18 cellular contexts compared by ENCODE assay signal in genomic region chr5:14696851-14697250, GRCh38.
"Had no signal": no experiment of that assay in that cellular context is flagged by ENCODE, and none has a peak within 500 bp of the region (broad histone marks: within the 10 kb centered on the region; RNA-seq: fewer than 3 reads in every experiment).

No MANE protein-coding gene starts in this region.

- H3K27me3 ChIP-seq: ascending aorta, colonic mucosa, gastrocnemius medialis, heart right ventricle, sigmoid colon, suprapubic skin, upper lobe of left lung had no signal

- H3K9me3 Mint-ChIP-seq: activated naive CD8-positive, alpha-beta T cell treated with anti-CD3 and anti-CD28 coated beads for 36 hours; nephron had no signal

- H3K4me3 Mint-ChIP-seq: activated CD8-positive, alpha-beta T cell treated with anti-CD3 and anti-CD28 coated beads, Interleukin-2, amount 10 ng/mL, durations not matched to agents 7 days and 5 days; activated naive CD8-positive, alpha-beta T cell treated with anti-CD3 and anti-CD28 coated beads for 36 hours; nephron had no signal

- H3K4me1 ChIP-seq: colonic mucosa, upper lobe of left lung had no signal

- H3K27ac Mint-ChIP-seq: activated CD8-positive, alpha-beta T cell treated with anti-CD3 and anti-CD28 coated beads, Interleukin-2, amount 10 ng/mL, durations not matched to agents 7 days and 5 days; activated naive CD8-positive, alpha-beta T cell treated with anti-CD3 and anti-CD28 coated beads for 36 hours; nephron had no signal

- H3K9me3 ChIP-seq: ascending aorta, colonic mucosa, gastrocnemius medialis, heart right ventricle, sigmoid colon, suprapubic skin, upper lobe of left lung had no signal

- H3K4me3 ChIP-seq: ascending aorta, colonic mucosa, gastrocnemius medialis, heart right ventricle, sigmoid colon, suprapubic skin, upper lobe of left lung had no signal

- H3K4me1 Mint-ChIP-seq: nephron had no signal

- H3K27ac ChIP-seq: colonic mucosa, gastrocnemius medialis, heart right ventricle, sigmoid colon, suprapubic skin, upper lobe of left lung had no signal

- H3K27me3 Mint-ChIP-seq: activated naive CD8-positive, alpha-beta T cell treated with anti-CD3 and anti-CD28 coated beads for 36 hours had no signal

- ATAC-seq: activated CD8-positive, alpha-beta T cell treated with anti-CD3 and anti-CD28 coated beads, Interleukin-2, amount 10 ng/mL, durations not matched to agents 7 days and 5 days; gastrocnemius medialis; heart right ventricle; left lobe of liver; stimulated activated naive CD8-positive, alpha-beta T cell treated with anti-CD3 and anti-CD28 coated beads, Interleukin-15, Interleukin-2, amounts not matched to agents 100 U/mL and 50 U/mL, for 24 hours had no signal

- DNase-seq: activated CD4-positive, alpha-beta T cell treated with anti-CD3 and anti-CD28 coated beads for 1 hour; activated CD8-positive, alpha-beta memory T cell treated with anti-CD3 and anti-CD28 coated beads, Interleukin-2, amount 50 U/mL, for 48 hours; activated CD8-positive, alpha-beta T cell treated with anti-CD3 and anti-CD28 coated beads, Interleukin-2, amount 10 ng/mL, durations not matched to agents 7 days and 5 days; activated effector memory CD4-positive, alpha-beta T cell treated with anti-CD3 and anti-CD28 coated beads, Interleukin-2, amount 50 U/mL, for 16 hours; activated naive CD8-positive, alpha-beta T cell treated with anti-CD3 and anti-CD28 coated beads for 36 hours; colonic mucosa; gastrocnemius medialis; heart right ventricle; islet precursor cell; sigmoid colon; stimulated activated CD4-positive, alpha-beta T cell treated with anti-CD3 and anti-CD28 coated beads, Interleukin-2, amount 100 ng/mL, for 24 hours; stimulated activated naive CD8-positive, alpha-beta T cell treated with anti-CD3 and anti-CD28 coated beads, Interleukin-15, Interleukin-2, amounts not matched to agents 100 U/mL and 50 U/mL, for 24 hours; T-helper 9 cell; upper lobe of left lung had no signal
